ENCODE assay signal across 9 cellular contexts in genomic region chr9:34010979-34011378, GRCh38. TPM values are rescaled to one million over a fixed set of nuclear protein-coding genes. Genes with fewer than 3 reads are reported as not detected.
A peak's percentile ranks its signal among the peaks of the same experiment; 100 is the strongest.
DNase-seq lines count a peak whose midpoint lies in the region; ATAC-seq and TF ChIP-seq lines count a peak whose summit lies in the region.
"Had no signal": no experiment of that assay in that cellular context is flagged by ENCODE, and none has a peak within 500 bp of the region (broad histone marks: within the 10 kb centered on the region; RNA-seq: fewer than 3 reads in every experiment).

No MANE protein-coding gene starts in this region.

- no peak overlapping the region for H3K27ac ChIP-seq in 22Rv1
- no peak overlapping the region for H3K27ac ChIP-seq in DND-41 (ENCODE audit: low read length)
- H3K27ac ChIP-seq in esophagus muscularis mucosa (replicated peaks in 1 of 4) = no peak overlapping the region

- TF ChIP-seq CTCF in 22Rv1 (IDR thresholded peaks at IDR 0.05) (peak; percentile 79), DND-41 (IDR thresholded peaks at IDR 0.05; ENCODE audit: borderline replicate concordance, extremely low read depth, low read length, poor library complexity, severe bottlenecking) (peak; percentile 46), esophagus muscularis mucosa (IDR thresholded peaks at IDR 0.05) (peak; percentile 14 to 28 (median 17))

- TF ChIP-seq POLR2A in esophagus muscularis mucosa (IDR thresholded peaks at IDR 0.05; ENCODE audit: low read depth) = no peak

- H3K4me3 ChIP-seq in DND-41 (ENCODE audit: low read depth in 1 of 2, low read length in 2 of 2) (no peak overlapping the region), esophagus muscularis mucosa (no peak overlapping the region)

- H3K27me3 ChIP-seq in DND-41 (ENCODE audit: insufficient read depth, low read length, poor library complexity) = no peaks in the 10 kb centered on the region
- no peaks in the 10 kb centered on the region for H3K27me3 ChIP-seq in esophagus muscularis mucosa

- ATAC-seq in DND-41 (ENCODE audit: insufficient read depth, low read depth) (peak; percentile 45; the same call in 1 of the 3 replicates), HG03139 (IDR thresholded peaks at IDR 0.05; ENCODE audit: unreplicated experiment) (no peak), GM18861 (IDR thresholded peaks at IDR 0.05; ENCODE audit: unreplicated experiment) (no peak)
- no peak for ATAC-seq in activated CD4-positive, CD25-positive, alpha-beta regulatory T cell treated with anti-CD3 and anti-CD28 coated beads, Interleukin-2, amount 50 U/mL, for 24 hours

- H3K4me1 ChIP-seq in DND-41 (ENCODE audit: insufficient read depth, low read length) (no peaks in the 10 kb centered on the region), esophagus muscularis mucosa (no peaks in the 10 kb centered on the region)

- peaks cover 37% of the 10 kb centered on the region for H3K79me2 ChIP-seq in DND-41 (ENCODE audit: insufficient read depth, low read length)

- TF ChIP-seq EP300 in esophagus muscularis mucosa (IDR thresholded peaks at IDR 0.05) = no peak

- 71% methylated on average over 4 of the region's 4 CpGs for WGBS in esophagus muscularis mucosa

- no peak overlapping the region for H2AFZ ChIP-seq in DND-41 (ENCODE audit: low read depth, low read length)

- H3K4me2 ChIP-seq in DND-41 (ENCODE audit: insufficient read depth, low read length) = no peak overlapping the region

- intact Hi-C loops in esophagus muscularis mucosa (cut with DNase I) = no loop called here

- H3K9ac ChIP-seq in DND-41 (ENCODE audit: low read depth, low read length) = no peak overlapping the region

- H3K36me3 ChIP-seq in DND-41 (ENCODE audit: insufficient read depth, low read length) (peaks cover 33% of the 10 kb centered on the region), esophagus muscularis mucosa (peaks cover 9 to 64% (median 31%) of the 10 kb centered on the region in 4 donors)

- no peaks in the 10 kb centered on the region for H3K9me3 ChIP-seq in DND-41 (ENCODE audit: insufficient read depth, low read length, severe bottlenecking)
- H3K9me3 ChIP-seq in esophagus muscularis mucosa = no peaks in the 10 kb centered on the region

- DNase-seq in DND-41 (no peak), NCI-H69 (lab: John Stamatoyannopoulos, UW) (peak; percentile 21), esophagus muscularis mucosa (ENCODE audit: extremely low spot score) (no peak), NCI-H1417 treated with DMSO at 0.1 percent for 48 hours (lab: John Stamatoyannopoulos, UW) (no peak)
- DNase-seq: mesendoderm had no signal

- H4K20me1 ChIP-seq in DND-41 (ENCODE audit: insufficient read depth, low read length) = peaks cover 3% of the 10 kb centered on the region; the same call in 1 of the 2 replicates

RNA-seq across cellular contexts. Expression of gene UBAP2, which starts 37.7 kb away (rescaled TPM):
- 10 to 100 TPM; 31.0 to 49.6 (median 37.6) TPM for total RNA-seq in esophagus muscularis mucosa

Comparison
In these comparisons a context has a peak if more than half of its experiments do, and no peak if none do; other contexts are left out.
1. CTCF ChIP-seq: peak in every context shown above with its lines; median percentile 79 in 22Rv1; 46 in DND-41; 17 in esophagus muscularis mucosa.